In the genomic region with DNA sequence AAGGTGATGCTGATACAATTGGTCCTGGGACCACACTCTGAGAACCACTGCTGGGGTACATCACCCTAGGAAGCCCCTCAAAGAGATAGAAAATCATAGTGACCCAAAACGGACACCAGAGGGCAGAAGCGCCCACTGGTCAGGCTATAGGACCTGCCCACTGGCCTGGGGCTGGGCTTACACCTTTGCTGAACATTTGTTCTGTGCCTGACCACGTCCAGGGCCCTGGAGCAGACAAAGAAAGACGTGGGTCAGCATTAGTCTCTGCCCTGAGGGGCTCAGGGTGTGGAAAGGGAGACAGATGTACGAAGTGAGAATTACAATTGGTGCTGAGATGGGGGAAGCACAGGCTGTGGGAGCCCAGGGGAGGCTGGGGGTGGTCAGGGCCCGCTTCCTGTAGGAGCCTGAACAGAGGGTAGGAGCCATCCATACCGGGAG, we compare ENCODE assay signal across 8 cellular contexts. TPM values are rescaled to one million over a fixed set of nuclear protein-coding genes. Genes with fewer than 3 reads are reported as not detected.
DNase-seq lines count a peak whose midpoint lies in the region; ATAC-seq and TF ChIP-seq lines count a peak whose summit lies in the region.

No MANE protein-coding gene starts in this region.

- DNase-seq in AG20443 (ENCODE audit: low spot score) (peak; percentile 91), NCI-H345 (lab: John Stamatoyannopoulos, UW) (peak; percentile 40), amygdala (lab: John Stamatoyannopoulos, UW) (peak in 38 of 56 donors; percentile 7 to 72 (median 37)), right cardiac atrium (peak; percentile 71 to 90 (median 86)), retina (peak; percentile 69), T-helper 1 cell (no peak)

- H3K27me3 ChIP-seq in right cardiac atrium (ENCODE audit: control insufficient read depth, insufficient read depth): no peaks in the 10 kb centered on the region

- H3K4me3 ChIP-seq in GM12875 (ENCODE audit: low read depth, low read length): no peak overlapping the region
- H3K4me3 ChIP-seq in right cardiac atrium (ENCODE audit: low read length): no peak overlapping the region

- WGBS in right cardiac atrium: 23% methylated on average over 7 of the region's 7 CpGs

- intact Hi-C loops in right cardiac atrium (cut with DNase I): loop anchor here in 2 of 4 donors (2.0 to 5.0 kb wide), 2 partner anchors 29 to 35 kb away; no protein-coding TSS in a partner anchor

- peak; percentile 68 for TF ChIP-seq CTCF in GM12875 (IDR thresholded peaks at IDR 0.05; ENCODE audit: borderline replicate concordance, insufficient read depth, low read depth, low read length)

- no peaks in the 10 kb centered on the region for H3K9me3 ChIP-seq in right cardiac atrium (ENCODE audit: control insufficient read depth, low read length)

- no peak overlapping the region for H3K27ac ChIP-seq in right cardiac atrium (ENCODE audit: low read length)

- H3K4me1 ChIP-seq in right cardiac atrium (ENCODE audit: control insufficient read depth, insufficient read depth, low read length): no peaks in the 10 kb centered on the region

- ATAC-seq in right cardiac atrium: peak; percentile 86 to 87
- ATAC-seq in HG03045 (IDR thresholded peaks at IDR 0.05; ENCODE audit: unreplicated experiment): no peak

RNA-seq across cellular contexts. Expression of a gene that starts 14.4 kb away (rescaled TPM):
- total RNA-seq in right cardiac atrium: 100 to 1,000 TPM in 1 of 4 donors, 10 to 100 TPM in 3; 50.5 to 109 (median 72.7) TPM
- 53.2 TPM for polyA plus RNA-seq in right cardiac atrium

RNA-seq across cellular contexts. Expression of a gene that starts 21.9 kb away (rescaled TPM):
- total RNA-seq in right cardiac atrium: 1 to 10 TPM; 5.3 to 8.2 (median 6.8) TPM
- polyA plus RNA-seq in right cardiac atrium: 8.5 TPM

Comparison
In these comparisons a context has a peak if more than half of its experiments do, and no peak if none do; other contexts are left out.
1. DNase-seq: peak in AG20443 (single experiment), NCI-H345 (single experiment), amygdala (38 of 56), right cardiac atrium (3 of 3) and retina (single experiment); none in T-helper 1 cell (0 of 5).